Comparison of ENCODE assay signal across 8 cellular contexts in genomic region chr12:32106153-32106516, GRCh38. TPM values are rescaled to one million over a fixed set of nuclear protein-coding genes. Genes with fewer than 3 reads are reported as not detected.
DNase-seq lines count a peak whose midpoint lies in the region; ATAC-seq lines count a peak whose summit lies in the region.

No MANE protein-coding gene starts in this region.

- ATAC-seq in activated T-helper 17 cell treated with anti-CD3 and anti-CD28 coated beads, Interleukin-2, amount 50 U/mL, for 72 hours (replicated peaks): no peak
- ATAC-seq in GM21390 (IDR thresholded peaks at IDR 0.05; ENCODE audit: unreplicated experiment): no peak

- H3K27me3 Mint-ChIP-seq in activated T-cell treated with anti-CD3 and anti-CD28 coated beads, Interleukin-2, amount 50 U/mL, for 24 hours: peaks cover 3% of the 10 kb centered on the region
- no peaks in the 10 kb centered on the region for H3K27me3 Mint-ChIP-seq in activated T-helper 17 cell treated with anti-CD3 and anti-CD28 coated beads, Interleukin-2, amount 50 U/mL, for 72 hours

- peak overlapping the region; percentile 98 for H3K4me3 ChIP-seq in iPS-11a (ENCODE audit: low read depth, low read length)

- peak overlapping the region; percentile 83 for H3K27ac Mint-ChIP-seq in activated T-cell treated with anti-CD3 and anti-CD28 coated beads, Interleukin-2, amount 50 U/mL, for 24 hours
- peak overlapping the region; percentile 75 for H3K27ac Mint-ChIP-seq in activated T-helper 17 cell treated with anti-CD3 and anti-CD28 coated beads, Interleukin-2, amount 50 U/mL, for 72 hours

- no peak for DNase-seq in activated T-cell treated with anti-CD3 and anti-CD28 coated beads, Interleukin-2, amount 50 U/mL, for 24 hours
- DNase-seq in activated T-cell treated with anti-CD3 and anti-CD28 coated beads, Interleukin-2, amount 50 U/mL, for 48 hours: no peak
- DNase-seq in stimulated activated naive CD4-positive, alpha-beta T cell treated with Interleukin-2 at 50 U/mL for 16 hours (lab: John Stamatoyannopoulos, UW): peak; percentile 32
- no peak for DNase-seq in T-helper 9 cell
- DNase-seq in effector CD4-positive, alpha-beta T cell: no peak

- peaks cover 24% of the 10 kb centered on the region for H3K4me1 Mint-ChIP-seq in activated T-cell treated with anti-CD3 and anti-CD28 coated beads, Interleukin-2, amount 50 U/mL, for 24 hours (ENCODE audit: low read depth)
- H3K4me1 Mint-ChIP-seq in activated T-helper 17 cell treated with anti-CD3 and anti-CD28 coated beads, Interleukin-2, amount 50 U/mL, for 72 hours: peaks cover 26% of the 10 kb centered on the region

- H3K9me3 Mint-ChIP-seq in activated T-cell treated with anti-CD3 and anti-CD28 coated beads, Interleukin-2, amount 50 U/mL, for 24 hours: no peaks in the 10 kb centered on the region
- no peaks in the 10 kb centered on the region for H3K9me3 Mint-ChIP-seq in activated T-helper 17 cell treated with anti-CD3 and anti-CD28 coated beads, Interleukin-2, amount 50 U/mL, for 72 hours

- H3K4me3 Mint-ChIP-seq in activated T-cell treated with anti-CD3 and anti-CD28 coated beads, Interleukin-2, amount 50 U/mL, for 24 hours: peak overlapping the region; percentile 95
- peak overlapping the region; percentile 81 for H3K4me3 Mint-ChIP-seq in activated T-helper 17 cell treated with anti-CD3 and anti-CD28 coated beads, Interleukin-2, amount 50 U/mL, for 72 hours

- peaks cover 15% of the 10 kb centered on the region for H3K36me3 Mint-ChIP-seq in activated T-cell treated with anti-CD3 and anti-CD28 coated beads, Interleukin-2, amount 50 U/mL, for 24 hours (ENCODE audit: low read depth)
- H3K36me3 Mint-ChIP-seq in activated T-helper 17 cell treated with anti-CD3 and anti-CD28 coated beads, Interleukin-2, amount 50 U/mL, for 72 hours (ENCODE audit: low read depth): no peaks in the 10 kb centered on the region

RNA-seq across cellular contexts. Expression of gene BICD1, which starts 0.5 kb away (rescaled TPM):
- total RNA-seq in activated T-helper 17 cell treated with anti-CD3 and anti-CD28 coated beads, Interleukin-2, amount 50 U/mL, for 72 hours: 10 to 100 TPM in 1 of 2 donors, 1 to 10 TPM in 1; 7.8 to 15.7 TPM
